Comparison of ENCODE assay signal across 8 cellular contexts in genomic region chr1:109619655-109620395, GRCh38.
A peak's percentile ranks its signal among the peaks of the same experiment; 100 is the strongest.
DNase-seq lines count a peak whose midpoint lies in the region; ATAC-seq lines count a peak whose summit lies in the region.

Gene AMPD2, plus strand, starts transcription at chr1:109619837. Its CDS starts 1,339 bp downstream, at chr1:109621176.

- H3K9ac ChIP-seq in mucosa of stomach (ENCODE audit: low read length): peak within 1 kb of the TSS; percentile 72

- peaks cover 47% of the 10 kb centered on the region for H3K4me1 ChIP-seq in mucosa of stomach (ENCODE audit: control insufficient read depth, insufficient read depth, low read length)

- H3K27me3 ChIP-seq in mucosa of stomach (ENCODE audit: control insufficient read depth, insufficient read depth, low read length): no peaks in the 10 kb centered on the region

- peak within 1 kb of the TSS; percentile 65 for H3K27ac ChIP-seq in epithelial cell of prostate

- ATAC-seq in GM19023 (IDR thresholded peaks at IDR 0.05; ENCODE audit: unreplicated experiment) (peak; percentile 54), HG03342 (IDR thresholded peaks at IDR 0.05; ENCODE audit: unreplicated experiment) (peak; percentile 52)

- H3K4me3 ChIP-seq in mucosa of stomach (ENCODE audit: low read length): peak within 1 kb of the TSS; percentile 60

- DNase-seq in AML-193 (lab: John Stamatoyannopoulos, UW): peak; percentile 83
- peak; percentile 57 for DNase-seq in NOMO-1 treated with dmso at 0.1 percent for 144 hours (lab: John Stamatoyannopoulos, UW; ENCODE audit: unreplicated experiment)
- DNase-seq in activated T-cell treated with anti-CD3 and anti-CD28 coated beads for 1 hour (ENCODE audit: low read depth): peak; percentile 53
- peak; percentile 29 for DNase-seq in epithelial cell of prostate (ENCODE audit: low read depth, low spot score)
- DNase-seq in stimulated activated CD8-positive, alpha-beta memory T cell treated with anti-CD3 and anti-CD28 coated beads, Interleukin-7, amount 100 ng/mL, for 24 hours (ENCODE audit: low read depth): peak; percentile 55

- H3K36me3 ChIP-seq in mucosa of stomach (ENCODE audit: control insufficient read depth, insufficient read depth, low read length): no peaks in the 10 kb centered on the region

- H3K9me3 ChIP-seq in mucosa of stomach (ENCODE audit: control insufficient read depth, low read length): no peaks in the 10 kb centered on the region

Comparison
In these comparisons a context has a peak if more than half of its experiments do, and no peak if none do; other contexts are left out.
1. Peak in every context shown above with its lines: DNase-seq, ATAC-seq, H3K4me3 ChIP-seq and H3K27ac ChIP-seq.
2. DNase-seq: peak in every context shown above with its lines; median percentile 83 in AML-193; 57 in NOMO-1 treated with dmso at 0.1 percent for 144 hours; 55 in stimulated activated CD8-positive, alpha-beta memory T cell treated with anti-CD3 and anti-CD28 coated beads, Interleukin-7, amount 100 ng/mL, for 24 hours; 53 in activated T-cell treated with anti-CD3 and anti-CD28 coated beads for 1 hour; 29 in epithelial cell of prostate.